Comparison of ENCODE assay signal across 8 cellular contexts in genomic region chr17:41777157-41777578, GRCh38. TPM values are rescaled to one million over a fixed set of nuclear protein-coding genes. Genes with fewer than 3 reads are reported as not detected.
DNase-seq lines count a peak whose midpoint lies in the region; ATAC-seq and TF ChIP-seq lines count a peak whose summit lies in the region.

No MANE protein-coding gene starts in this region.

- H3K9me3 Mint-ChIP-seq in chondrocyte (ENCODE audit: low read depth) = no peaks in the 10 kb centered on the region

- H3K27me3 ChIP-seq in HUES6 (ENCODE audit: control insufficient read depth, insufficient read depth, low read length) = no peaks in the 10 kb centered on the region
- no peaks in the 10 kb centered on the region for H3K27me3 ChIP-seq in layer of hippocampus (ENCODE audit: control insufficient read depth, insufficient read depth, low read length)
- no peaks in the 10 kb centered on the region for H3K27me3 ChIP-seq in subcutaneous abdominal adipose tissue (ENCODE audit: control insufficient read depth in 5 of 5, insufficient read depth in 4 of 5, low read length in 5 of 5)

- no peak for DNase-seq in chondrocyte (ENCODE audit: low spot score)
- DNase-seq in NOMO-1 (lab: John Stamatoyannopoulos, UW; ENCODE audit: unreplicated experiment in 2 of 2) = no peak
- DNase-seq in cerebellar nuclear complex (lab: John Stamatoyannopoulos, UW) = no peak
- DNase-seq in stimulated activated CD4-positive, alpha-beta T cell treated with anti-CD3 and anti-CD28 coated beads, Interleukin-12 subunit alpha, Interleukin-12 subunit beta, amount 100 ng/mL, for 4 hours = no peak

- H3K4me3 Mint-ChIP-seq in chondrocyte (ENCODE audit: unreplicated experiment) = no peak overlapping the region

- H3K27ac ChIP-seq in HUES6 (ENCODE audit: low read depth, low read length) (peak overlapping the region; percentile 7; the same call in 1 of the 2 replicates), layer of hippocampus (ENCODE audit: low read depth, low read length) (peak overlapping the region; percentile 89), subcutaneous abdominal adipose tissue (ENCODE audit: low read depth, low read length) (peak overlapping the region; percentile 76)

- no peak overlapping the region for H3K4me3 ChIP-seq in HUES6 (ENCODE audit: low read depth, low read length)
- peak overlapping the region in 3 of 5 donors; percentile 11 to 20 (median 18) for H3K4me3 ChIP-seq in subcutaneous abdominal adipose tissue (ENCODE audit: low read depth in 1 of 5, low read length in 5 of 5)

- no peaks in the 10 kb centered on the region for H3K27me3 Mint-ChIP-seq in chondrocyte (ENCODE audit: low read depth)

- peaks cover 50% of the 10 kb centered on the region for H3K4me1 Mint-ChIP-seq in chondrocyte (ENCODE audit: low read depth)

- H3K27ac Mint-ChIP-seq in chondrocyte (ENCODE audit: unreplicated experiment) = peak overlapping the region; percentile 89

- H3K4me1 ChIP-seq in HUES6 (ENCODE audit: control insufficient read depth, insufficient read depth, low read length) (peaks cover 50% of the 10 kb centered on the region), subcutaneous abdominal adipose tissue (ENCODE audit: control insufficient read depth in 5 of 5, insufficient read depth in 5 of 5, low read length in 5 of 5) (peaks cover 18 to 74% (median 55%) of the 10 kb centered on the region in 5 donors)

- ATAC-seq in HG02840 (IDR thresholded peaks at IDR 0.05; ENCODE audit: low FRiP score, unreplicated experiment) = no peak

- H3K9me3 ChIP-seq in HUES6 (ENCODE audit: control insufficient read depth, insufficient read depth, low read depth, low read length) (no peaks in the 10 kb centered on the region), subcutaneous abdominal adipose tissue (ENCODE audit: control insufficient read depth in 5 of 5, low read length in 5 of 5) (no peaks in the 10 kb centered on the region)

- TF ChIP-seq CTCF in chondrocyte (IDR thresholded peaks at IDR 0.05) = peak; percentile 64

- peaks cover 5% of the 10 kb centered on the region; the same call in 1 of the 2 replicates for H3K36me3 ChIP-seq in HUES6 (ENCODE audit: control insufficient read depth, insufficient read depth, low read length)
- H3K36me3 ChIP-seq in subcutaneous abdominal adipose tissue (ENCODE audit: control insufficient read depth in 5 of 5, insufficient read depth in 5 of 5, low read length in 5 of 5) = peaks cover 0 to 10% (median 7%) of the 10 kb centered on the region in 5 donors

- H3K36me3 Mint-ChIP-seq in chondrocyte (ENCODE audit: low read depth) = peaks cover 2% of the 10 kb centered on the region

- H3K9ac ChIP-seq in HUES6 (ENCODE audit: low read length) (peak overlapping the region; percentile 50), subcutaneous abdominal adipose tissue (ENCODE audit: low read length in 5 of 5) (peak overlapping the region in 2 of 5 donors; percentile 10 to 52)

RNA-seq across cellular contexts. Expression of gene JUP, which starts 9.3 kb away (rescaled TPM):
- total RNA-seq in chondrocyte = 8.1 to 22.0 TPM (median 18.8 TPM) in 3 replicates

RNA-seq across cellular contexts. Expression of gene P3H4, which starts 34.6 kb away (rescaled TPM):
- total RNA-seq in chondrocyte = 83.8 to 109 TPM (median 84.8 TPM) in 3 replicates

RNA-seq across cellular contexts. Expression of gene FKBP10, which starts 35.6 kb away (rescaled TPM):
- 557 to 584 TPM (median 567 TPM) in 3 replicates for total RNA-seq in chondrocyte

RNA-seq across cellular contexts. Expression of gene HAP1, which starts 42.7 kb away (rescaled TPM):
- total RNA-seq in chondrocyte = not detected in 3 replicates

RNA-seq across cellular contexts. Expression of gene NT5C3B, which starts 58.9 kb away (rescaled TPM):
- total RNA-seq in chondrocyte = 39.8 to 52.4 TPM (median 47.8 TPM) in 3 replicates

Comparison
In these comparisons a context has a peak if more than half of its experiments do, and no peak if none do; other contexts are left out.
1. H3K27ac ChIP-seq: peak in every context shown above with its lines; median percentile 89 in layer of hippocampus; 76 in subcutaneous abdominal adipose tissue; 7 in HUES6.